ENCODE assay signal across 2 cellular contexts in genomic region chr5:16701134-16702094, GRCh38.
TF ChIP-seq lines count a peak whose summit lies in the region.

No MANE protein-coding gene starts in this region.

TF ChIP-seq in IMR-90, 13 proteins besides CTCF, POLR2A, EP300 and RAD21:
- no peak for TF ChIP-seq FOS (IDR thresholded peaks at IDR 0.05; ENCODE audit: low read depth, low read length)
- no peak for TF ChIP-seq CHD1 (IDR thresholded peaks at IDR 0.05; ENCODE audit: low read depth, low read length)
- TF ChIP-seq MAZ (IDR thresholded peaks at IDR 0.05; ENCODE audit: borderline replicate concordance, low read depth, low read length): no peak
- no peak for TF ChIP-seq BHLHE40 (IDR thresholded peaks at IDR 0.05; ENCODE audit: low read depth, low read length)
- TF ChIP-seq SMC3 (IDR thresholded peaks at IDR 0.05; ENCODE audit: low read depth, low read length): no peak
- TF ChIP-seq, protein P1, sequence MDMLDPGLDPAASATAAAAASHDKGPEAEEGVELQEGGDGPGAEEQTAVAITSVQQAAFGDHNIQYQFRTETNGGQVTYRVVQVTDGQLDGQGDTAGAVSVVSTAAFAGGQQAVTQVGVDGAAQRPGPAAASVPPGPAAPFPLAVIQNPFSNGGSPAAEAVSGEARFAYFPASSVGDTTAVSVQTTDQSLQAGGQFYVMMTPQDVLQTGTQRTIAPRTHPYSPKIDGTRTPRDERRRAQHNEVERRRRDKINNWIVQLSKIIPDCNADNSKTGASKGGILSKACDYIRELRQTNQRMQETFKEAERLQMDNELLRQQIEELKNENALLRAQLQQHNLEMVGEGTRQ (IDR thresholded peaks at IDR 0.05; ENCODE audit: low read depth, low read length): no peak
- no peak for TF ChIP-seq CEBPB (IDR thresholded peaks at IDR 0.05; ENCODE audit: low read depth, low read length)
- TF ChIP-seq MAFK (IDR thresholded peaks at IDR 0.05; ENCODE audit: low read depth, low read length): no peak
- TF ChIP-seq, protein P2, sequence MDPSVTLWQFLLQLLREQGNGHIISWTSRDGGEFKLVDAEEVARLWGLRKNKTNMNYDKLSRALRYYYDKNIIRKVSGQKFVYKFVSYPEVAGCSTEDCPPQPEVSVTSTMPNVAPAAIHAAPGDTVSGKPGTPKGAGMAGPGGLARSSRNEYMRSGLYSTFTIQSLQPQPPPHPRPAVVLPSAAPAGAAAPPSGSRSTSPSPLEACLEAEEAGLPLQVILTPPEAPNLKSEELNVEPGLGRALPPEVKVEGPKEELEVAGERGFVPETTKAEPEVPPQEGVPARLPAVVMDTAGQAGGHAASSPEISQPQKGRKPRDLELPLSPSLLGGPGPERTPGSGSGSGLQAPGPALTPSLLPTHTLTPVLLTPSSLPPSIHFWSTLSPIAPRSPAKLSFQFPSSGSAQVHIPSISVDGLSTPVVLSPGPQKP (IDR thresholded peaks at IDR 0.05; ENCODE audit: borderline replicate concordance, low read depth, low read length): no peak
- TF ChIP-seq MXI1 (IDR thresholded peaks at IDR 0.05; ENCODE audit: borderline replicate concordance, low read depth, low read length): no peak
- no peak for TF ChIP-seq RCOR1 (IDR thresholded peaks at IDR 0.05; ENCODE audit: insufficient replicate concordance, low read length)
- no peak for TF ChIP-seq RFX5 (IDR thresholded peaks at IDR 0.05; ENCODE audit: low read depth, low read length)
- no peak for TF ChIP-seq NFE2L2 (IDR thresholded peaks at IDR 0.05; ENCODE audit: low read depth, low read length)

TF ChIP-seq in SK-N-SH treated with all-trans-retinoic acid at 6 μM for 48 hours, 23 proteins besides CTCF, POLR2A, EP300 and RAD21:
- no peak for TF ChIP-seq GLIS3 (CRISPR knock-in tag; IDR thresholded peaks at IDR 0.05)
- no peak for TF ChIP-seq PPARA (CRISPR knock-in tag; IDR thresholded peaks at IDR 0.05; ENCODE audit: borderline replicate concordance)
- TF ChIP-seq BACH2 (CRISPR knock-in tag; IDR thresholded peaks at IDR 0.05; ENCODE audit: borderline replicate concordance): no peak
- TF ChIP-seq OSR1 (CRISPR knock-in tag; IDR thresholded peaks at IDR 0.05): no peak
- TF ChIP-seq, protein P3, sequence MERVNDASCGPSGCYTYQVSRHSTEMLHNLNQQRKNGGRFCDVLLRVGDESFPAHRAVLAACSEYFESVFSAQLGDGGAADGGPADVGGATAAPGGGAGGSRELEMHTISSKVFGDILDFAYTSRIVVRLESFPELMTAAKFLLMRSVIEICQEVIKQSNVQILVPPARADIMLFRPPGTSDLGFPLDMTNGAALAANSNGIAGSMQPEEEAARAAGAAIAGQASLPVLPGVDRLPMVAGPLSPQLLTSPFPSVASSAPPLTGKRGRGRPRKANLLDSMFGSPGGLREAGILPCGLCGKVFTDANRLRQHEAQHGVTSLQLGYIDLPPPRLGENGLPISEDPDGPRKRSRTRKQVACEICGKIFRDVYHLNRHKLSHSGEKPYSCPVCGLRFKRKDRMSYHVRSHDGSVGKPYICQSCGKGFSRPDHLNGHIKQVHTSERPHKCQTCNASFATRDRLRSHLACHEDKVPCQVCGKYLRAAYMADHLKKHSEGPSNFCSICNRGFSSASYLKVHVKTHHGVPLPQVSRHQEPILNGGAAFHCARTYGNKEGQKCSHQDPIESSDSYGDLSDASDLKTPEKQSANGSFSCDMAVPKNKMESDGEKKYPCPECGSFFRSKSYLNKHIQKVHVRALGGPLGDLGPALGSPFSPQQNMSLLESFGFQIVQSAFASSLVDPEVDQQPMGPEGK (CRISPR knock-in tag; IDR thresholded peaks at IDR 0.05; ENCODE audit: borderline replicate concordance): no peak
- TF ChIP-seq CSDC2 (CRISPR knock-in tag; IDR thresholded peaks at IDR 0.05): no peak
- TF ChIP-seq ZNF70 (CRISPR knock-in tag; IDR thresholded peaks at IDR 0.05): no peak
- TF ChIP-seq ESRRG (CRISPR knock-in tag; IDR thresholded peaks at IDR 0.05): no peak
- TF ChIP-seq ZFP3 (CRISPR knock-in tag; IDR thresholded peaks at IDR 0.05): no peak
- TF ChIP-seq, protein P4, sequence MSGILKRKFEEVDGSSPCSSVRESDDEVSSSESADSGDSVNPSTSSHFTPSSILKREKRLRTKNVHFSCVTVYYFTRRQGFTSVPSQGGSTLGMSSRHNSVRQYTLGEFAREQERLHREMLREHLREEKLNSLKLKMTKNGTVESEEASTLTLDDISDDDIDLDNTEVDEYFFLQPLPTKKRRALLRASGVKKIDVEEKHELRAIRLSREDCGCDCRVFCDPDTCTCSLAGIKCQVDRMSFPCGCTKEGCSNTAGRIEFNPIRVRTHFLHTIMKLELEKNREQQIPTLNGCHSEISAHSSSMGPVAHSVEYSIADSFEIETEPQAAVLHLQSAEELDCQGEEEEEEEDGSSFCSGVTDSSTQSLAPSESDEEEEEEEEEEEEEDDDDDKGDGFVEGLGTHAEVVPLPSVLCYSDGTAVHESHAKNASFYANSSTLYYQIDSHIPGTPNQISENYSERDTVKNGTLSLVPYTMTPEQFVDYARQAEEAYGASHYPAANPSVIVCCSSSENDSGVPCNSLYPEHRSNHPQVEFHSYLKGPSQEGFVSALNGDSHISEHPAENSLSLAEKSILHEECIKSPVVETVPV (CRISPR knock-in tag; IDR thresholded peaks at IDR 0.05): no peak
